ENCODE assay signal across 1 cellular context in genomic region chr18:42780171-42780570, GRCh38.
TF ChIP-seq lines count a peak whose summit lies in the region.

No MANE protein-coding gene starts in this region.

TF ChIP-seq in GM23338, 12 proteins besides CTCF, POLR2A, EP300 and RAD21:
- TF ChIP-seq ZNF462 (CRISPR knock-in tag; IDR thresholded peaks at IDR 0.05), result peak; percentile 57
- no peak for TF ChIP-seq EZH2phosphoT487 (IDR thresholded peaks at IDR 0.05; ENCODE audit: unreplicated experiment)
